In the genomic region with DNA sequence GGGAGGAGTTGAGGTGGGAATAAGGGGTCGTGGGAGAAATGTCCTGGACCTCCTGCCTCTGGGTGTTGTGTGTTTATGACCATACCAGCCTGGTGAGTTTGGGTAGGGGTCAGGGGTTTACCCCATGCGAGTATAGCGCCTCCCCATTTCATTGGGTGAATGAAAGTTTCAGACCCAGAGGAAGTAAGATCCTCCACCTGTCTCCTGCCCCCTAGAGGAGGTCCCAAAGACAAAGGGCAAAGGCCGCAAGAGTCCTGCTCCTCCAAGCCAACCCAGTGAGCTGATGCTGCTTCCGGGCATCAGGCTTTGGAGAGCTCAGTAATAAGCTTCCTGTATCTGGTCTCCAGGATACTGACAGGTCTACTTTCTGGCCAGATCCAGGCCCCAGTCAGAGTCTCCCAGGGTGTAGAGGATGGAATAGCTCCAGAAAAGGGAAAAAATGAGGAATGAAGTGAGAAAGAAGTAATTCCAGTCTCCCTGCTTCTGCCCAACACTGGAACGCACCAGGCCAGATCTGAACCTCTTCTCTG, we compare ENCODE assay signal across 29 cellular contexts. TPM values are rescaled to one million over a fixed set of nuclear protein-coding genes. Genes with fewer than 3 reads are reported as not detected.
A peak's percentile ranks its signal among the peaks of the same experiment; 100 is the strongest.
DNase-seq lines count a peak whose midpoint lies in the region; ATAC-seq, FAIRE-seq and TF ChIP-seq lines count a peak whose summit lies in the region.
"Had no signal": no experiment of that assay in that cellular context is flagged by ENCODE, and none has a peak within 500 bp of the region (broad histone marks: within the 10 kb centered on the region; RNA-seq: fewer than 3 reads in every experiment).

No MANE protein-coding gene starts in this region.

- TF ChIP-seq POLR2A in K562 (conservative IDR thresholded peaks at IDR 0.05), result no peak

- POLR2A ChIA-PET in K562 (lab: Yijun Ruan, JAX) (interaction anchor here (1.1 kb wide), 2 partner anchors 15 to 18 kb away, joined by 3 read pairs; no protein-coding TSS in a partner anchor), HEK293T (lab: Yijun Ruan, JAX) (no interaction called here)

- H3K9me3 ChIP-seq in K562 (replicated peaks; ENCODE audit: control insufficient read depth, insufficient read depth, low read depth, low read length), result no peaks in the 10 kb centered on the region
- H3K9me3 ChIP-seq in neural progenitor cell (ENCODE audit: low read depth), result no peaks in the 10 kb centered on the region
- H3K9me3 ChIP-seq: ascending aorta, Caco-2, tibial artery had no signal

- WGBS in K562 (ENCODE audit: insufficient coverage, low coverage, missing lambda C conversion rate), result 0% methylated on average over 6 of the region's 6 CpGs

- no peak for TF ChIP-seq EP300 in K562 (IDR thresholded peaks at IDR 0.05; ENCODE audit: low read length)

- CTCF ChIA-PET in K562 (lab: Yijun Ruan, JAX; ENCODE audit: low intra/inter-chr PET ratio) (no interaction called here), HEK293T (lab: Yijun Ruan, JAX) (interaction anchor here (0.8 to 1.3 kb wide), 3 partner anchors 40 to 106 kb away, joined by 3 read pairs; no protein-coding TSS in a partner anchor)

- H3K36me3 Mint-ChIP-seq in HFFc6 (ENCODE audit: low read depth), result no peaks in the 10 kb centered on the region
- H3K36me3 Mint-ChIP-seq in neural progenitor cell, result no peaks in the 10 kb centered on the region
- H3K36me3 Mint-ChIP-seq: activated naive CD4-positive, alpha-beta T cell treated with anti-CD3 and anti-CD28 coated beads, Interleukin-2, amount 10 ng/mL, durations not matched to agents 7 days and 5 days had no signal

- no peaks in the 10 kb centered on the region for H3K36me3 ChIP-seq in K562 (ENCODE audit: control insufficient read depth, insufficient read depth, low read length)
- no peaks in the 10 kb centered on the region for H3K36me3 ChIP-seq in neural progenitor cell
- H3K36me3 ChIP-seq: ascending aorta, tibial artery had no signal

- H3K27me3 ChIP-seq in K562 (ENCODE audit: control insufficient read depth in 2 of 2, insufficient read depth in 2 of 2, low read length in 2 of 2) (peaks cover 0 to 7% of the 10 kb centered on the region in 2 experiments; a peak in 1 of 5 replicates), neural progenitor cell (no peaks in the 10 kb centered on the region), dorsolateral prefrontal cortex (peaks cover 0 to 19% (median 0%) of the 10 kb centered on the region in 45 donors)
- H3K27me3 ChIP-seq: ascending aorta had no signal

- H3K4me3 Mint-ChIP-seq in HFFc6 (no peak overlapping the region), neural progenitor cell (no peak overlapping the region)
- H3K4me3 Mint-ChIP-seq: activated CD4-positive, alpha-beta memory T cell treated with anti-CD3 and anti-CD28 coated beads, Interleukin-2, amount 10 ng/mL, durations not matched to agents 7 days and 5 days; activated naive CD4-positive, alpha-beta T cell treated with anti-CD3 and anti-CD28 coated beads, Interleukin-2, amount 10 ng/mL, durations not matched to agents 7 days and 5 days; activated T-cell treated with anti-CD3 and anti-CD28 coated beads, Interleukin-2, amount 50 U/mL, for 24 hours; T-helper 1 cell treated with Interleukin-12 subunit alpha and Interleukin-12 subunit beta and Interleukin-4 antibody, amounts not matched to agents 30 μg/mL and 1 μg/mL, for 36 hours had no signal

- peak; percentile 62 for DNase-seq in ELF-1 (ENCODE audit: low read depth, low spot score)
- no peak for DNase-seq in HFFc6
- peak; percentile 9 to 25 (median 20) for DNase-seq in K562 (ENCODE audit: extremely low read depth in 1 of 4, low spot score in 3 of 4)
- DNase-seq in neural progenitor cell (ENCODE audit: low spot score), result peak; percentile 60
- DNase-seq in HEK293T (ENCODE audit: extremely low spot score), result no peak
- DNase-seq in dorsolateral prefrontal cortex, result no peak
- DNase-seq: activated CD4-positive, alpha-beta memory T cell treated with anti-CD3 and anti-CD28 coated beads, Interleukin-2, amount 10 ng/mL, durations not matched to agents 7 days and 5 days; activated CD4-positive, CD25-positive, alpha-beta regulatory T cell; activated naive CD4-positive, alpha-beta T cell treated with anti-CD3 and anti-CD28 coated beads, Interleukin-2, amount 10 ng/mL, durations not matched to agents 7 days and 5 days; activated T-cell treated with anti-CD3 and anti-CD28 coated beads, Interleukin-2, amount 50 U/mL, for 24 hours; AML-193; EL; HCEC 1CT; head of caudate nucleus; KG1; kidney; NCI-H1092; NCI-H2081 treated with DMSO at 0.1 percent for 48 hours; NCI-H510A treated with DMSO at 0.1 percent for 48 hours; SIG-M5; stimulated activated CD4-positive, alpha-beta T cell treated with anti-CD3 and anti-CD28 coated beads, Interleukin-2, amount 100 ng/mL, for 24 hours; stimulated activated naive CD8-positive, alpha-beta T cell treated with anti-CD3 and anti-CD28 coated beads, Interleukin-15, Interleukin-2, amounts not matched to agents 100 U/mL and 50 U/mL, for 24 hours had no signal

- ATAC-seq in K562 (peak; percentile 61; the same call in 2 of the 3 replicates), HG03196 (IDR thresholded peaks at IDR 0.05; ENCODE audit: unreplicated experiment) (no peak)
- ATAC-seq: stimulated activated naive CD8-positive, alpha-beta T cell treated with anti-CD3 and anti-CD28 coated beads, Interleukin-15, Interleukin-2, amounts not matched to agents 100 U/mL and 50 U/mL, for 24 hours had no signal

- H2AFZ ChIP-seq in K562 (ENCODE audit: low read depth, low read length), result no peak overlapping the region
- peak overlapping the region; percentile 79 for H2AFZ ChIP-seq in neural progenitor cell (replicated peaks)

- H3K27ac ChIP-seq in K562 (ENCODE audit: extremely low read depth, low read depth, low read length), result no peak overlapping the region
- no peak overlapping the region for H3K27ac ChIP-seq in neural progenitor cell
- H3K27ac ChIP-seq in dorsolateral prefrontal cortex, result no peak overlapping the region
- H3K27ac ChIP-seq: ascending aorta, tibial artery had no signal

- H3K9ac ChIP-seq in K562 (ENCODE audit: insufficient read depth in 1 of 2, low read depth in 2 of 2, low read length in 2 of 2), result no peak overlapping the region
- no peak overlapping the region for H3K9ac ChIP-seq in neural progenitor cell

- peak; percentile 33; the same call in 1 of the 2 replicates for TF ChIP-seq CTCF in HFFc6 (IDR thresholded peaks at IDR 0.05)
- peak; percentile 45 to 48 (median 47); a peak in 5 of 6 replicates for TF ChIP-seq CTCF in K562 (IDR thresholded peaks at IDR 0.05 in 2 of 3, conservative IDR thresholded peaks at IDR 0.05 in 1 of 3; ENCODE audit: insufficient read depth in 2 of 3, low read depth in 1 of 3, low read length in 3 of 3)
- TF ChIP-seq CTCF in neural progenitor cell (IDR thresholded peaks at IDR 0.05), result peak; percentile 51
- no peak for TF ChIP-seq CTCF in dorsolateral prefrontal cortex (IDR thresholded peaks at IDR 0.05 in 54 of 56, conservative IDR thresholded peaks at IDR 0.05 in 2 of 56; ENCODE audit: low read depth in 1 of 56, partially characterized antibody in 56 of 56)

- H3K9me3 Mint-ChIP-seq in HFFc6 (no peaks in the 10 kb centered on the region), neural progenitor cell (no peaks in the 10 kb centered on the region)
- H3K9me3 Mint-ChIP-seq: activated CD4-positive, alpha-beta memory T cell treated with anti-CD3 and anti-CD28 coated beads, Interleukin-2, amount 10 ng/mL, durations not matched to agents 7 days and 5 days; activated naive CD4-positive, alpha-beta T cell treated with anti-CD3 and anti-CD28 coated beads, Interleukin-2, amount 10 ng/mL, durations not matched to agents 7 days and 5 days; activated T-cell treated with anti-CD3 and anti-CD28 coated beads, Interleukin-2, amount 50 U/mL, for 24 hours; T-helper 1 cell treated with Interleukin-12 subunit alpha and Interleukin-12 subunit beta and Interleukin-4 antibody, amounts not matched to agents 30 μg/mL and 1 μg/mL, for 36 hours had no signal

- 0 out of 4 replicates have a peak, but pooled peaks of 1 of the 2 experiments have one; percentile 15 for TF ChIP-seq RAD21 in K562 (CRISPR knock-in tag; conservative IDR thresholded peaks at IDR 0.05 in 1 of 2, IDR thresholded peaks at IDR 0.05 in 1 of 2)

- intact Hi-C loops in K562 (cut with micrococcal nuclease), result no loop called here
- intact Hi-C loops in dorsolateral prefrontal cortex (cut with DNase I), result no loop called here

- H4K20me1 ChIP-seq in K562 (replicated peaks; ENCODE audit: control insufficient read depth, insufficient read depth, low read length) (peaks cover 15% of the 10 kb centered on the region), neural progenitor cell (ENCODE audit: low read depth) (no peaks in the 10 kb centered on the region)

- in situ Hi-C loops in K562 (cut with MboI), result no loop called here

- no peak overlapping the region for H3K27ac Mint-ChIP-seq in HFFc6
- H3K27ac Mint-ChIP-seq in neural progenitor cell, result no peak overlapping the region
- H3K27ac Mint-ChIP-seq: activated CD4-positive, alpha-beta memory T cell treated with anti-CD3 and anti-CD28 coated beads, Interleukin-2, amount 10 ng/mL, durations not matched to agents 7 days and 5 days; activated naive CD4-positive, alpha-beta T cell treated with anti-CD3 and anti-CD28 coated beads, Interleukin-2, amount 10 ng/mL, durations not matched to agents 7 days and 5 days; activated T-cell treated with anti-CD3 and anti-CD28 coated beads, Interleukin-2, amount 50 U/mL, for 24 hours; T-helper 1 cell treated with Interleukin-12 subunit alpha and Interleukin-12 subunit beta and Interleukin-4 antibody, amounts not matched to agents 30 μg/mL and 1 μg/mL, for 36 hours had no signal

- H3K4me1 ChIP-seq in K562 (replicated peaks in 1 of 2; ENCODE audit: control insufficient read depth in 2 of 2, insufficient read depth in 2 of 2, low read length in 2 of 2) (peaks cover 4 to 7% of the 10 kb centered on the region in 2 experiments; a peak in 3 of 5 replicates), neural progenitor cell (peaks cover 9% of the 10 kb centered on the region)
- H3K4me1 ChIP-seq: ascending aorta, tibial artery had no signal

- BruUV-seq in K562 (replicated peaks; lab: Mats Ljungman, UMichigan), result no TSS peak

- no peak overlapping the region for H3K4me2 ChIP-seq in K562 (ENCODE audit: insufficient read depth, low read length)
- no peak overlapping the region for H3K4me2 ChIP-seq in neural progenitor cell

- no peaks in the 10 kb centered on the region for H3K9me1 ChIP-seq in K562 (ENCODE audit: control insufficient read depth, insufficient read depth, low read length)

- FAIRE-seq in K562 (lab: Jason Lieb, UNC), result no peak
- FAIRE-seq: kidney had no signal

- H3K4me1 Mint-ChIP-seq in HFFc6 (ENCODE audit: low read depth) (peaks cover 15% of the 10 kb centered on the region), neural progenitor cell (peaks cover 13% of the 10 kb centered on the region)
- H3K4me1 Mint-ChIP-seq: activated CD4-positive, alpha-beta memory T cell treated with anti-CD3 and anti-CD28 coated beads, Interleukin-2, amount 10 ng/mL, durations not matched to agents 7 days and 5 days had no signal

- H3K79me2 ChIP-seq in K562 (ENCODE audit: control insufficient read depth, insufficient read depth, low read length) (no peaks in the 10 kb centered on the region), neural progenitor cell (ENCODE audit: low read depth) (no peaks in the 10 kb centered on the region)

- peaks cover 53% of the 10 kb centered on the region for H3K27me3 Mint-ChIP-seq in HFFc6 (ENCODE audit: insufficient read depth)
- H3K27me3 Mint-ChIP-seq in neural progenitor cell (ENCODE audit: insufficient read depth, low read depth), result no peaks in the 10 kb centered on the region

- H3F3A ChIP-seq in neural progenitor cell (ENCODE audit: low read depth), result peaks cover 12% of the 10 kb centered on the region

- H3K4me3 ChIP-seq in K562 (no peak overlapping the region), neural progenitor cell (no peak overlapping the region), dorsolateral prefrontal cortex (no peak overlapping the region)
- H3K4me3 ChIP-seq: ascending aorta, tibial artery had no signal

RNA-seq across cellular contexts. Expression of gene TBC1D21, which starts 6.4 kb away (rescaled TPM):
- not detected for total RNA-seq in HFFc6 (2021; fragmentation: NEBNext Ultra II Directional; extraction: Animal tissue kit (Norgen Biotek cat#: 25700))
- total RNA-seq in K562 (2011; cell fraction: chromatin; rRNA removed; ENCODE audit: low replicate concordance), result not detected in 2 replicates
- not detected in 2 replicates for total RNA-seq in K562 (2011; cell fraction: nucleolus; rRNA removed)
- total RNA-seq in K562 (2011; cell fraction: nucleoplasm; rRNA removed), result not detected in 2 replicates
- total RNA-seq in K562 (2014; rRNA removed) (not detected in 2 replicates), K562 (2014; rRNA removed; fragmentation: Illumina TruSeq; extraction: Trizol) (not detected in 2 replicates), K562 (2015; rRNA removed; fragmentation: Illumina TruSeq; extraction: Trizol) (not detected in 2 replicates), K562 (2021) (not detected in 2 replicates), neural progenitor cell (ENCODE audit: low replicate concordance) (not detected in 2 replicates), dorsolateral prefrontal cortex (under 1 TPM in 3 of 120 experiments, not detected in 117; 0.51 to 0.70 (median 0.53) TPM)
- polyA plus RNA-seq in K562 (2011; rRNA removed) (not detected in 2 replicates), K562 (2014; fragmentation: Illumina TruSeq; extraction: Trizol) (not detected in 2 replicates), K562 (2014; fragmentation: Nextera tagmentation; extraction: Ambion mirVana) (not detected), K562 (2014; rRNA removed) (not detected in 2 replicates)
- not detected in 2 replicates for polyA plus RNA-seq in K562 (2011; cell fraction: cytosol; rRNA removed)
- not detected in 2 replicates for polyA plus RNA-seq in K562 (2011; cell fraction: nucleus; rRNA removed)
- polyA plus RNA-seq in K562 (2012), result not detected in 2 replicates
- not detected in 2 replicates for polyA minus RNA-seq in K562 (2011; rRNA and poly(A)+ RNA removed)
- not detected in 2 replicates for polyA minus RNA-seq in K562 (2011; cell fraction: cytosol; rRNA and poly(A)+ RNA removed)
- polyA minus RNA-seq in K562 (2011; cell fraction: nucleus; rRNA and poly(A)+ RNA removed), result not detected in 2 replicates
- total RNA-seq: activated CD4-positive, alpha-beta memory T cell treated with anti-CD3 and anti-CD28 coated beads, Interleukin-2, amount 10 ng/mL, durations not matched to agents 7 days and 5 days; ascending aorta; Caco-2; cerebellum; kidney; osteoblast had no signal

RNA-seq across cellular contexts. Expression of gene LOXL1, which starts 59.3 kb away (rescaled TPM):
- total RNA-seq in HFFc6 (2021; fragmentation: NEBNext Ultra II Directional; extraction: Animal tissue kit (Norgen Biotek cat#: 25700)), result 100 to 1,000 TPM; 235 to 309 (median 288) TPM
- not detected in 2 replicates for total RNA-seq in K562 (2011; cell fraction: chromatin; rRNA removed; ENCODE audit: low replicate concordance)
- total RNA-seq in K562 (2011; cell fraction: nucleolus; rRNA removed), result 0.33 TPM in 1 of 2 replicates, not detected in the other
- not detected in 2 replicates for total RNA-seq in K562 (2011; cell fraction: nucleoplasm; rRNA removed)
- total RNA-seq in K562 (2014; rRNA removed) (0.14 and 0.61 TPM in 2 replicates), K562 (2014; rRNA removed; fragmentation: Illumina TruSeq; extraction: Trizol) (not detected in 2 replicates), K562 (2015; rRNA removed; fragmentation: Illumina TruSeq; extraction: Trizol) (not detected in 2 replicates), K562 (2021) (not detected in 2 replicates), neural progenitor cell (ENCODE audit: low replicate concordance) (5.3 and 28.1 TPM in 2 replicates), dorsolateral prefrontal cortex (1 to 10 TPM in 107 of 120 experiments, under 1 TPM in 12, not detected in 1; 0.48 to 6.3 (median 2.0) TPM)
- polyA plus RNA-seq in K562 (2011; rRNA removed) (0.16 TPM in 1 of 2 replicates, not detected in the other), K562 (2014; fragmentation: Illumina TruSeq; extraction: Trizol) (not detected in 2 replicates), K562 (2014; fragmentation: Nextera tagmentation; extraction: Ambion mirVana) (not detected), K562 (2014; rRNA removed) (not detected in 2 replicates)
- polyA plus RNA-seq in K562 (2011; cell fraction: cytosol; rRNA removed), result 0.66 TPM in 1 of 2 replicates, not detected in the other
- 0.30 and 0.45 TPM in 2 replicates for polyA plus RNA-seq in K562 (2011; cell fraction: nucleus; rRNA removed)
- 0.18 and 1.5 TPM in 2 replicates for polyA plus RNA-seq in K562 (2012)
- polyA minus RNA-seq in K562 (2011; rRNA and poly(A)+ RNA removed), result not detected in 2 replicates
- not detected in 2 replicates for polyA minus RNA-seq in K562 (2011; cell fraction: cytosol; rRNA and poly(A)+ RNA removed)
- not detected in 2 replicates for polyA minus RNA-seq in K562 (2011; cell fraction: nucleus; rRNA and poly(A)+ RNA removed)

Comparison
In these comparisons a context has a peak if more than half of its experiments do, and no peak if none do; other contexts are left out.
1. DNase-seq: peak in ELF-1 (single experiment), K562 (4 of 4) and neural progenitor cell (single experiment); none in HFFc6 (single experiment), HEK293T (single experiment) and dorsolateral prefrontal cortex (0 of 10).
2. CTCF ChIP-seq: peak in HFFc6 (single experiment), K562 (3 of 3) and neural progenitor cell (single experiment); none in dorsolateral prefrontal cortex (0 of 56).